In the genomic region with DNA sequence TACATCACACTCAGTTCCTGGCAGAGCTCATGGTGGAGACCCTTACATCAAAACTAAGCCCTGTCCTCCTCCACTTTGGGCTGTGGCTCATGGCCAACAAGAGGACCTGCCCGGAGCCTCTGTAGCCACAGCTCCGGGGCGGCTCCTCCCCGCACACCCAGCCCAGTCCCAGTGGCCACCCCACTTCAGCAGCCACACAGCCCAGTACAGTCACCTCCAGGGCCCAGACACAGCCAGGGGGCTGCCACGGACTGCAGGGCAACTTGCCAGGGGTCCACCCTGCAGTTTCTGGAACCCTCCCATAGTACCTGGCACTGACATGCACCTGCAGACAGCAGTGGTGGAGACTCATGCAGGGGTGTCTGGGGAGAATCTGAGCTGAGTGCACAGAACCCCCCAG, we compare ENCODE assay signal across 38 cellular contexts. TPM values are rescaled to one million over a fixed set of nuclear protein-coding genes. Genes with fewer than 3 reads are reported as not detected.
"Had no signal": no experiment of that assay in that cellular context is flagged by ENCODE, and none has a peak within 500 bp of the region (broad histone marks: within the 10 kb centered on the region; RNA-seq: fewer than 3 reads in every experiment).

No MANE protein-coding gene starts in this region.

- H3K27ac ChIP-seq: KMS-11 had no signal

- H3K9me3 ChIP-seq: MG63 had no signal

- H3K36me3 ChIP-seq: MG63 had no signal

- H3K4me2 ChIP-seq: KMS-11 had no signal

- DNase-seq: Karpas-422, Kasumi-1, MG63, MM.1S, MV-4-11, NCI-H1048, NCI-H1092, NCI-H1092 treated with DMSO at 0.1 percent for 48 hours, NCI-H1105, NCI-H1105 treated with DMSO at 0.1 percent for 48 hours, NCI-H1417, NCI-H1417 treated with DMSO at 0.1 percent for 48 hours, NCI-H1436, NCI-H1436 treated with DMSO at 0.1 percent for 48 hours, NCI-H146, NCI-H1694, NCI-H1694 treated with DMSO at 0.1 percent for 48 hours, NCI-H187, NCI-H187 treated with DMSO at 0.1 percent for 48 hours, NCI-H1930, NCI-H2029, NCI-H2029 treated with DMSO at 0.1 percent for 48 hours, NCI-H2081, NCI-H2081 treated with DMSO at 0.1 percent for 48 hours, NCI-H2107, NCI-H2171, NCI-H2171 treated with DMSO at 0.1 percent for 48 hours, NCI-H2227 treated with DMSO at 0.1 percent for 48 hours, NCI-H226, NCI-H345, NCI-H446, NCI-H446 treated with DMSO at 0.1 percent for 48 hours, NCI-H510A had no signal

- H3K9ac ChIP-seq: KMS-11 had no signal

- H3K4me3 ChIP-seq: MG63 had no signal

RNA-seq across cellular contexts. Expression of a gene that starts 11.8 kb away (rescaled TPM):
- total RNA-seq: LHCN-M2, M059J, MCF 10A, NCI-H460 had no signal
